Comparison of ENCODE assay signal across 1 cellular context in the genomic region with DNA sequence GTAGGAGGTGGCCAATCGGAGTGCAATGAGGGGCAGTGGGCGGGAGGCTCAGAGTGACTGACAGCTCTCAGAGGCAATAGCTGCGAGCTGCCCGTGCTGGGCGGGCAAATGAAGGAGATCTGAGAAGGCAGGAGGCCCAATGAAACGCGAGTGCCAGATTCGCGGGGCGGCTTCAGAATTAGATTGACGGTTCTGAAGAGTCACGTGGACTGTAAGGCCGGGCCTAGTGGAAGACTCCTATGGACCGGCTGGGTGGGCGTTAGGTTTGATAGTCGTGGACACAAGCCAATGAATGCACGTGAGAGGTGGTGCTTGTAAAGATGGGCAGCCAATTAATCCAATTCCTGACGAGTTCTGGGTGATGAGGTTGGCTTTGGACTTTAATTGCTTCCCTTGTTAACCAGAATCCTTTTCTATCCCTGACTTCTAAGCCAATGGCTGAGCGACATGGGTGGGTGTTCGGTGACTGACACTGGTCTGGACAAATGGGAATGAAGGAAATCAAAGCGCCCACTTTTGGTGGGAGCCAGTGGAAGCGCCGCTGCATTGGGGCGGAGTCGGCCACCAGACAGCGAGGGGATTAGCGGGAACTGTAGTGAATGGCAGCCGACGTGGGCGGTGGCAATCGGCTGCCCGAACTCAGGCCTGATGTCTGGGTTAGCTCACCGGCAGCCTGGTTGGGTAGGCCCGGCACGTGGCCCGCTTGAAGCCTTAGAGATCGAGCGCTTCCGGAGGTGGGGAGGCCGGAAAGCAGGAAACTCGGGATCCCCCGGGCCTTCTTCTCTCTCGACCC.
TF ChIP-seq lines count a peak whose summit lies in the region.

No MANE protein-coding gene starts in this region.

TF ChIP-seq in HepG2, 621 proteins besides CTCF, POLR2A, EP300 and RAD21 (continued from another document and continues in another):
- TF ChIP-seq, protein P1, sequence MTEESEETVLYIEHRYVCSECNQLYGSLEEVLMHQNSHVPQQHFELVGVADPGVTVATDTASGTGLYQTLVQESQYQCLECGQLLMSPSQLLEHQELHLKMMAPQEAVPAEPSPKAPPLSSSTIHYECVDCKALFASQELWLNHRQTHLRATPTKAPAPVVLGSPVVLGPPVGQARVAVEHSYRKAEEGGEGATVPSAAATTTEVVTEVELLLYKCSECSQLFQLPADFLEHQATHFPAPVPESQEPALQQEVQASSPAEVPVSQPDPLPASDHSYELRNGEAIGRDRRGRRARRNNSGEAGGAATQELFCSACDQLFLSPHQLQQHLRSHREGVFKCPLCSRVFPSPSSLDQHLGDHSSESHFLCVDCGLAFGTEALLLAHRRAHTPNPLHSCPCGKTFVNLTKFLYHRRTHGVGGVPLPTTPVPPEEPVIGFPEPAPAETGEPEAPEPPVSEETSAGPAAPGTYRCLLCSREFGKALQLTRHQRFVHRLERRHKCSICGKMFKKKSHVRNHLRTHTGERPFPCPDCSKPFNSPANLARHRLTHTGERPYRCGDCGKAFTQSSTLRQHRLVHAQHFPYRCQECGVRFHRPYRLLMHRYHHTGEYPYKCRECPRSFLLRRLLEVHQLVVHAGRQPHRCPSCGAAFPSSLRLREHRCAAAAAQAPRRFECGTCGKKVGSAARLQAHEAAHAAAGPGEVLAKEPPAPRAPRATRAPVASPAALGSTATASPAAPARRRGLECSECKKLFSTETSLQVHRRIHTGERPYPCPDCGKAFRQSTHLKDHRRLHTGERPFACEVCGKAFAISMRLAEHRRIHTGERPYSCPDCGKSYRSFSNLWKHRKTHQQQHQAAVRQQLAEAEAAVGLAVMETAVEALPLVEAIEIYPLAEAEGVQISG (CRISPR knock-in tag; IDR thresholded peaks at IDR 0.05), result peak; percentile 40; the same call in 1 of the 2 replicates
- TF ChIP-seq TBX2 (CRISPR knock-in tag; IDR thresholded peaks at IDR 0.05; ENCODE audit: borderline replicate concordance) (peak; percentile 28; the same call in 1 of the 2 replicates), ZNF772 (CRISPR knock-in tag; IDR thresholded peaks at IDR 0.05) (0 out of 2 replicates have a peak, but pooled peaks have one; percentile 63), ZKSCAN5 (CRISPR knock-in tag; IDR thresholded peaks at IDR 0.05) (no peak), HDAC2 (CRISPR knock-in tag; IDR thresholded peaks at IDR 0.05) (no peak), ZNF160 (CRISPR knock-in tag; IDR thresholded peaks at IDR 0.05) (peak; percentile 64; the same call in 1 of the 2 replicates), BHLHE40 (IDR thresholded peaks at IDR 0.05; ENCODE audit: low read length) (peak; percentile 68), BRD4 (CRISPR knock-in tag; IDR thresholded peaks at IDR 0.05) (no peak), ZNF143 (CRISPR knock-in tag; IDR thresholded peaks at IDR 0.05) (peak; percentile 68), ZNF136 (CRISPR knock-in tag; IDR thresholded peaks at IDR 0.05; ENCODE audit: low read depth) (no peak), MYNN (CRISPR knock-in tag; IDR thresholded peaks at IDR 0.05; ENCODE audit: low read depth) (no peak), HOXA3 (CRISPR knock-in tag; IDR thresholded peaks at IDR 0.05) (peak; percentile 73), RAD51 (IDR thresholded peaks at IDR 0.05; ENCODE audit: borderline replicate concordance) (peak; percentile 89), RNF2 (conservative IDR thresholded peaks at IDR 0.05; ENCODE audit: low read depth) (peak; percentile 97; the same call in 1 of the 2 replicates), XRCC5 (optimal IDR thresholded peaks at IDR 0.05; ENCODE audit: low read length) (peak; percentile 35), IRF2 (CRISPR knock-in tag; IDR thresholded peaks at IDR 0.05) (0 out of 2 replicates have a peak, but pooled peaks have one; percentile 15), ARNT (IDR thresholded peaks at IDR 0.05) (no peak), ZNF878 (CRISPR knock-in tag; IDR thresholded peaks at IDR 0.05) (no peak), ZNF510 (CRISPR knock-in tag; IDR thresholded peaks at IDR 0.05; ENCODE audit: low read depth) (no peak), SMAD3 (CRISPR knock-in tag; IDR thresholded peaks at IDR 0.05) (0 out of 2 replicates have a peak, but pooled peaks have one; percentile 25), SRY (CRISPR knock-in tag; IDR thresholded peaks at IDR 0.05) (0 out of 2 replicates have a peak, but pooled peaks have one; percentile 58), SP140L (CRISPR knock-in tag; IDR thresholded peaks at IDR 0.05; ENCODE audit: borderline replicate concordance) (no peak), YEATS4 (CRISPR knock-in tag; IDR thresholded peaks at IDR 0.05; ENCODE audit: borderline replicate concordance) (peak; percentile 25; the same call in 1 of the 2 replicates), ZNF724P (CRISPR knock-in tag; IDR thresholded peaks at IDR 0.05; ENCODE audit: borderline replicate concordance) (no peak), ZNF790 (CRISPR knock-in tag; IDR thresholded peaks at IDR 0.05; ENCODE audit: borderline replicate concordance) (0 out of 2 replicates have a peak, but pooled peaks have one; percentile 34)
- TF ChIP-seq, protein P2, sequence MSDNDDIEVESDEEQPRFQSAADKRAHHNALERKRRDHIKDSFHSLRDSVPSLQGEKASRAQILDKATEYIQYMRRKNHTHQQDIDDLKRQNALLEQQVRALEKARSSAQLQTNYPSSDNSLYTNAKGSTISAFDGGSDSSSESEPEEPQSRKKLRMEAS (IDR thresholded peaks at IDR 0.05), result peak; percentile 96
- TF ChIP-seq, protein P3, sequence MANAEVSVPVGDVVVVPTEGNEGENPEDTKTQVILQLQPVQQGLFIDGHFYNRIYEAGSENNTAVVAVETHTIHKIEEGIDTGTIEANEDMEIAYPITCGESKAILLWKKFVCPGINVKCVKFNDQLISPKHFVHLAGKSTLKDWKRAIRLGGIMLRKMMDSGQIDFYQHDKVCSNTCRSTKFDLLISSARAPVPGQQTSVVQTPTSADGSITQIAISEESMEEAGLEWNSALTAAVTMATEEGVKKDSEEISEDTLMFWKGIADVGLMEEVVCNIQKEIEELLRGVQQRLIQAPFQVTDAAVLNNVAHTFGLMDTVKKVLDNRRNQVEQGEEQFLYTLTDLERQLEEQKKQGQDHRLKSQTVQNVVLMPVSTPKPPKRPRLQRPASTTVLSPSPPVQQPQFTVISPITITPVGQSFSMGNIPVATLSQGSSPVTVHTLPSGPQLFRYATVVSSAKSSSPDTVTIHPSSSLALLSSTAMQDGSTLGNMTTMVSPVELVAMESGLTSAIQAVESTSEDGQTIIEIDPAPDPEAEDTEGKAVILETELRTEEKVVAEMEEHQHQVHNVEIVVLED (CRISPR knock-in tag; IDR thresholded peaks at IDR 0.05; ENCODE audit: borderline replicate concordance), result peak; percentile 48; the same call in 1 of the 2 replicates
- TF ChIP-seq, protein P4, sequence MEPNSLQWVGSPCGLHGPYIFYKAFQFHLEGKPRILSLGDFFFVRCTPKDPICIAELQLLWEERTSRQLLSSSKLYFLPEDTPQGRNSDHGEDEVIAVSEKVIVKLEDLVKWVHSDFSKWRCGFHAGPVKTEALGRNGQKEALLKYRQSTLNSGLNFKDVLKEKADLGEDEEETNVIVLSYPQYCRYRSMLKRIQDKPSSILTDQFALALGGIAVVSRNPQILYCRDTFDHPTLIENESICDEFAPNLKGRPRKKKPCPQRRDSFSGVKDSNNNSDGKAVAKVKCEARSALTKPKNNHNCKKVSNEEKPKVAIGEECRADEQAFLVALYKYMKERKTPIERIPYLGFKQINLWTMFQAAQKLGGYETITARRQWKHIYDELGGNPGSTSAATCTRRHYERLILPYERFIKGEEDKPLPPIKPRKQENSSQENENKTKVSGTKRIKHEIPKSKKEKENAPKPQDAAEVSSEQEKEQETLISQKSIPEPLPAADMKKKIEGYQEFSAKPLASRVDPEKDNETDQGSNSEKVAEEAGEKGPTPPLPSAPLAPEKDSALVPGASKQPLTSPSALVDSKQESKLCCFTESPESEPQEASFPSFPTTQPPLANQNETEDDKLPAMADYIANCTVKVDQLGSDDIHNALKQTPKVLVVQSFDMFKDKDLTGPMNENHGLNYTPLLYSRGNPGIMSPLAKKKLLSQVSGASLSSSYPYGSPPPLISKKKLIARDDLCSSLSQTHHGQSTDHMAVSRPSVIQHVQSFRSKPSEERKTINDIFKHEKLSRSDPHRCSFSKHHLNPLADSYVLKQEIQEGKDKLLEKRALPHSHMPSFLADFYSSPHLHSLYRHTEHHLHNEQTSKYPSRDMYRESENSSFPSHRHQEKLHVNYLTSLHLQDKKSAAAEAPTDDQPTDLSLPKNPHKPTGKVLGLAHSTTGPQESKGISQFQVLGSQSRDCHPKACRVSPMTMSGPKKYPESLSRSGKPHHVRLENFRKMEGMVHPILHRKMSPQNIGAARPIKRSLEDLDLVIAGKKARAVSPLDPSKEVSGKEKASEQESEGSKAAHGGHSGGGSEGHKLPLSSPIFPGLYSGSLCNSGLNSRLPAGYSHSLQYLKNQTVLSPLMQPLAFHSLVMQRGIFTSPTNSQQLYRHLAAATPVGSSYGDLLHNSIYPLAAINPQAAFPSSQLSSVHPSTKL (CRISPR knock-in tag; IDR thresholded peaks at IDR 0.05), result no peak; the same call in 1 of the 2 replicates
- TF ChIP-seq, protein P5, sequence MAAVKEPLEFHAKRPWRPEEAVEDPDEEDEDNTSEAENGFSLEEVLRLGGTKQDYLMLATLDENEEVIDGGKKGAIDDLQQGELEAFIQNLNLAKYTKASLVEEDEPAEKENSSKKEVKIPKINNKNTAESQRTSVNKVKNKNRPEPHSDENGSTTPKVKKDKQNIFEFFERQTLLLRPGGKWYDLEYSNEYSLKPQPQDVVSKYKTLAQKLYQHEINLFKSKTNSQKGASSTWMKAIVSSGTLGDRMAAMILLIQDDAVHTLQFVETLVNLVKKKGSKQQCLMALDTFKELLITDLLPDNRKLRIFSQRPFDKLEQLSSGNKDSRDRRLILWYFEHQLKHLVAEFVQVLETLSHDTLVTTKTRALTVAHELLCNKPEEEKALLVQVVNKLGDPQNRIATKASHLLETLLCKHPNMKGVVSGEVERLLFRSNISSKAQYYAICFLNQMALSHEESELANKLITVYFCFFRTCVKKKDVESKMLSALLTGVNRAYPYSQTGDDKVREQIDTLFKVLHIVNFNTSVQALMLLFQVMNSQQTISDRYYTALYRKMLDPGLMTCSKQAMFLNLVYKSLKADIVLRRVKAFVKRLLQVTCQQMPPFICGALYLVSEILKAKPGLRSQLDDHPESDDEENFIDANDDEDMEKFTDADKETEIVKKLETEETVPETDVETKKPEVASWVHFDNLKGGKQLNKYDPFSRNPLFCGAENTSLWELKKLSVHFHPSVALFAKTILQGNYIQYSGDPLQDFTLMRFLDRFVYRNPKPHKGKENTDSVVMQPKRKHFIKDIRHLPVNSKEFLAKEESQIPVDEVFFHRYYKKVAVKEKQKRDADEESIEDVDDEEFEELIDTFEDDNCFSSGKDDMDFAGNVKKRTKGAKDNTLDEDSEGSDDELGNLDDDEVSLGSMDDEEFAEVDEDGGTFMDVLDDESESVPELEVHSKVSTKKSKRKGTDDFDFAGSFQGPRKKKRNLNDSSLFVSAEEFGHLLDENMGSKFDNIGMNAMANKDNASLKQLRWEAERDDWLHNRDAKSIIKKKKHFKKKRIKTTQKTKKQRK (IDR thresholded peaks at IDR 0.05; ENCODE audit: low read length), result peak; percentile 97
- TF ChIP-seq, protein P6, sequence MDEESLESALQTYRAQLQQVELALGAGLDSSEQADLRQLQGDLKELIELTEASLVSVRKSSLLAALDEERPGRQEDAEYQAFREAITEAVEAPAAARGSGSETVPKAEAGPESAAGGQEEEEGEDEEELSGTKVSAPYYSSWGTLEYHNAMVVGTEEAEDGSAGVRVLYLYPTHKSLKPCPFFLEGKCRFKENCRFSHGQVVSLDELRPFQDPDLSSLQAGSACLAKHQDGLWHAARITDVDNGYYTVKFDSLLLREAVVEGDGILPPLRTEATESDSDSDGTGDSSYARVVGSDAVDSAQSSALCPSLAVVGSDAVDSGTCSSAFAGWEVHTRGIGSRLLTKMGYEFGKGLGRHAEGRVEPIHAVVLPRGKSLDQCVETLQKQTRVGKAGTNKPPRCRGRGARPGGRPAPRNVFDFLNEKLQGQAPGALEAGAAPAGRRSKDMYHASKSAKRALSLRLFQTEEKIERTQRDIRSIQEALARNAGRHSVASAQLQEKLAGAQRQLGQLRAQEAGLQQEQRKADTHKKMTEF (CRISPR knock-in tag; IDR thresholded peaks at IDR 0.05), result peak; percentile 40; the same call in 1 of the 2 replicates
- TF ChIP-seq, protein P7, sequence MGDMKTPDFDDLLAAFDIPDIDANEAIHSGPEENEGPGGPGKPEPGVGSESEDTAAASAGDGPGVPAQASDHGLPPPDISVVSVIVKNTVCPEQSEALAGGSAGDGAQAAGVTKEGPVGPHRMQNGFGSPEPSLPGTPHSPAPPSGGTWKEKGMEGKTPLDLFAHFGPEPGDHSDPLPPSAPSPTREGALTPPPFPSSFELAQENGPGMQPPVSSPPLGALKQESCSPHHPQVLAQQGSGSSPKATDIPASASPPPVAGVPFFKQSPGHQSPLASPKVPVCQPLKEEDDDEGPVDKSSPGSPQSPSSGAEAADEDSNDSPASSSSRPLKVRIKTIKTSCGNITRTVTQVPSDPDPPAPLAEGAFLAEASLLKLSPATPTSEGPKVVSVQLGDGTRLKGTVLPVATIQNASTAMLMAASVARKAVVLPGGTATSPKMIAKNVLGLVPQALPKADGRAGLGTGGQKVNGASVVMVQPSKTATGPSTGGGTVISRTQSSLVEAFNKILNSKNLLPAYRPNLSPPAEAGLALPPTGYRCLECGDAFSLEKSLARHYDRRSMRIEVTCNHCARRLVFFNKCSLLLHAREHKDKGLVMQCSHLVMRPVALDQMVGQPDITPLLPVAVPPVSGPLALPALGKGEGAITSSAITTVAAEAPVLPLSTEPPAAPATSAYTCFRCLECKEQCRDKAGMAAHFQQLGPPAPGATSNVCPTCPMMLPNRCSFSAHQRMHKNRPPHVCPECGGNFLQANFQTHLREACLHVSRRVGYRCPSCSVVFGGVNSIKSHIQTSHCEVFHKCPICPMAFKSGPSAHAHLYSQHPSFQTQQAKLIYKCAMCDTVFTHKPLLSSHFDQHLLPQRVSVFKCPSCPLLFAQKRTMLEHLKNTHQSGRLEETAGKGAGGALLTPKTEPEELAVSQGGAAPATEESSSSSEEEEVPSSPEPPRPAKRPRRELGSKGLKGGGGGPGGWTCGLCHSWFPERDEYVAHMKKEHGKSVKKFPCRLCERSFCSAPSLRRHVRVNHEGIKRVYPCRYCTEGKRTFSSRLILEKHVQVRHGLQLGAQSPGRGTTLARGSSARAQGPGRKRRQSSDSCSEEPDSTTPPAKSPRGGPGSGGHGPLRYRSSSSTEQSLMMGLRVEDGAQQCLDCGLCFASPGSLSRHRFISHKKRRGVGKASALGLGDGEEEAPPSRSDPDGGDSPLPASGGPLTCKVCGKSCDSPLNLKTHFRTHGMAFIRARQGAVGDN (CRISPR knock-in tag; IDR thresholded peaks at IDR 0.05), result peak; percentile 98
- TF ChIP-seq, protein P8, sequence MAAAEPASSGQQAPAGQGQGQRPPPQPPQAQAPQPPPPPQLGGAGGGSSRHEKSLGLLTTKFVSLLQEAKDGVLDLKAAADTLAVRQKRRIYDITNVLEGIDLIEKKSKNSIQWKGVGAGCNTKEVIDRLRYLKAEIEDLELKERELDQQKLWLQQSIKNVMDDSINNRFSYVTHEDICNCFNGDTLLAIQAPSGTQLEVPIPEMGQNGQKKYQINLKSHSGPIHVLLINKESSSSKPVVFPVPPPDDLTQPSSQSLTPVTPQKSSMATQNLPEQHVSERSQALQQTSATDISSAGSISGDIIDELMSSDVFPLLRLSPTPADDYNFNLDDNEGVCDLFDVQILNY (CRISPR knock-in tag; conservative IDR thresholded peaks at IDR 0.05), result no peak; the same call in 1 of the 2 replicates
